ENCODE assay signal across 1 cellular context in genomic region chr1:205235921-205236320, GRCh38.
TF ChIP-seq lines count a peak whose summit lies in the region.

No MANE protein-coding gene starts in this region.

TF ChIP-seq in WTC11, 78 proteins besides CTCF, POLR2A, EP300 and RAD21:
- TF ChIP-seq ZNF532 (CRISPR knock-in tag; IDR thresholded peaks at IDR 0.05; ENCODE audit: borderline replicate concordance) (no peak), MYBL2 (CRISPR knock-in tag; IDR thresholded peaks at IDR 0.05) (no peak), OVOL2 (CRISPR knock-in tag; IDR thresholded peaks at IDR 0.05; ENCODE audit: borderline replicate concordance) (no peak), FOXK1 (CRISPR knock-in tag; IDR thresholded peaks at IDR 0.05) (no peak)
